In the genomic region with DNA sequence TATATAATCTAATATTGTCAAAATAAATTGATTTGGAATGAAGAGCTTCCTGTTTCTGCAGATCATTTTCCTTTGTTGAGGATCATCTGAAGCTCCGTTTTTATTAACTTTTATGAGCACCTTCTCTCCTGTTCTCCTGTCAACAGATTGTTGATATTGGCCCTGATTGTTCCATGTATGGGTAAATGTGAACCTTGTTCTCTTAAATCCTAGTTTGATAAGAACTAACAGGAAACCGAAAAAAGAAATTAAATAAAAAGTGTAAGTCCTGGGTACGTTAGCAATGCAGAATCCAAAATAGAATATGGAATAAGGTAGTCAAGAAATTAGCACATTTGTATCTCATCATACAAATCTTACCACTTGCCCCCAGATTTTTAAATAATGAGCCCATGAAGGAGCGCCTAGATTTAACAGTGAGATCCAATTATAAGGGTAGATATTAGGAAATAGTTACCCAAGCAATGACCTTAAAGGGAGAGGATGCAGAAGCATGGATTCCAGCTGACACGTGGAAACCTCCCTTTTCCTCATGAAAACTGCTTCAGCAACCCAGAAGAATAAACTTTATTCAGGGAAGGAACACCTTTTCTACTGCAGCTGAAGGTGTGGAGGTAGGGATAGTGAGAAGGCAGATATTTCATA, we compare ENCODE assay signal across 31 cellular contexts.
"Had no signal": no experiment of that assay in that cellular context is flagged by ENCODE, and none has a peak within 500 bp of the region (broad histone marks: within the 10 kb centered on the region; RNA-seq: fewer than 3 reads in every experiment).

No MANE protein-coding gene starts in this region.

- H3K36me3 Mint-ChIP-seq: activated CD4-positive, alpha-beta memory T cell treated with anti-CD3 and anti-CD28 coated beads for 36 hours; activated CD8-positive, alpha-beta memory T cell treated with anti-CD3 and anti-CD28 coated beads, Interleukin-2, amount 10 ng/mL, durations not matched to agents 7 days and 5 days; activated naive CD4-positive, alpha-beta T cell treated with anti-CD3 and anti-CD28 coated beads, Interleukin-2, amount 50 U/mL, for 24 hours; activated naive CD8-positive, alpha-beta T cell treated with anti-CD3 and anti-CD28 coated beads for 36 hours; WTC11 had no signal

- H3K36me3 ChIP-seq: adrenal gland, esophagus muscularis mucosa, gastrocnemius medialis had no signal

- H3K4me1 Mint-ChIP-seq: activated CD4-positive, alpha-beta T cell treated with anti-CD3 and anti-CD28 coated beads, Interleukin-2, amount 10 ng/mL, durations not matched to agents 24 days and 14 days; activated CD8-positive, alpha-beta memory T cell treated with anti-CD3 and anti-CD28 coated beads, Interleukin-2, amount 10 ng/mL, durations not matched to agents 7 days and 5 days; activated naive CD4-positive, alpha-beta T cell treated with anti-CD3 and anti-CD28 coated beads, Interleukin-2, amount 50 U/mL, for 24 hours; activated naive CD8-positive, alpha-beta T cell treated with anti-CD3 and anti-CD28 coated beads, Interleukin-2, amount 50 U/mL, for 24 hours had no signal

- H3K27me3 Mint-ChIP-seq: activated CD4-positive, alpha-beta memory T cell treated with anti-CD3 and anti-CD28 coated beads for 36 hours; activated naive CD4-positive, alpha-beta T cell treated with anti-CD3 and anti-CD28 coated beads, Interleukin-2, amount 50 U/mL, for 24 hours; activated naive CD8-positive, alpha-beta T cell treated with anti-CD3 and anti-CD28 coated beads for 36 hours had no signal

- H3K4me1 ChIP-seq: adrenal gland, body of pancreas, foreskin keratinocyte had no signal

- H3K9me3 Mint-ChIP-seq: activated CD4-positive, alpha-beta memory T cell treated with anti-CD3 and anti-CD28 coated beads for 36 hours; activated CD4-positive, alpha-beta T cell treated with anti-CD3 and anti-CD28 coated beads, Interleukin-2, amount 10 ng/mL, durations not matched to agents 24 days and 14 days; activated naive CD4-positive, alpha-beta T cell treated with anti-CD3 and anti-CD28 coated beads for 36 hours; activated naive CD4-positive, alpha-beta T cell treated with anti-CD3 and anti-CD28 coated beads, Interleukin-2, amount 50 U/mL, for 24 hours; activated naive CD8-positive, alpha-beta T cell treated with anti-CD3 and anti-CD28 coated beads for 36 hours; activated naive CD8-positive, alpha-beta T cell treated with anti-CD3 and anti-CD28 coated beads, Interleukin-2, amount 50 U/mL, for 24 hours; activated T-helper 1 cell treated with anti-CD3 and anti-CD28 coated beads, Interleukin-12 subunit alpha, Interleukin-12 subunit beta, Interleukin-2, Interleukin-4 antibody, amounts not matched to agents 30 ng/mL and 10 ng/mL and 1 ng/mL, durations not matched to agents 14 hours and 24 hours and 36 hours; activated T-helper 2 cell treated with anti-CD3 and anti-CD28 coated beads, Interferon-gamma antibody, Interleukin-2, Interleukin-4, amounts not matched to agents 10 μg/mL and 5 μg/mL and 100 μg/mL, durations not matched to agents 14 hours and 24 hours and 36 hours; effector memory CD8-positive, alpha-beta T cell; WTC11 had no signal

- DNase-seq: activated CD4-positive, alpha-beta memory T cell treated with anti-CD3 and anti-CD28 coated beads for 36 hours; activated CD4-positive, alpha-beta T cell treated with anti-CD3 and anti-CD28 coated beads for 1 hour; activated CD4-positive, alpha-beta T cell treated with anti-CD3 and anti-CD28 coated beads, Interleukin-2, amount 10 ng/mL, durations not matched to agents 24 days and 14 days; activated CD8-positive, alpha-beta memory T cell treated with anti-CD3 and anti-CD28 coated beads, Interleukin-2, amount 10 ng/mL, durations not matched to agents 7 days and 5 days; activated CD8-positive, alpha-beta memory T cell treated with anti-CD3 and anti-CD28 coated beads, Interleukin-2, amount 50 U/mL, for 4 hours; activated CD8-positive, alpha-beta T cell treated with anti-CD3 and anti-CD28 coated beads, Interleukin-2, amount 10 ng/mL, durations not matched to agents 7 days and 5 days; activated effector memory CD4-positive, alpha-beta T cell treated with anti-CD3 and anti-CD28 coated beads, Interleukin-2, amount 50 U/mL, for 16 hours; activated naive CD4-positive, alpha-beta T cell treated with anti-CD3 and anti-CD28 coated beads for 36 hours; activated naive CD8-positive, alpha-beta T cell treated with anti-CD3 and anti-CD28 coated beads for 36 hours; activated naive CD8-positive, alpha-beta T cell treated with anti-CD3 and anti-CD28 coated beads, Interleukin-2, amount 50 U/mL, for 24 hours; activated T-cell treated with anti-CD3 and anti-CD28 coated beads, Interleukin-2, amount 50 U/mL, for 1 hour; activated T-cell treated with anti-CD3 and anti-CD28 coated beads, Interleukin-2, amount 50 U/mL, for 48 hours; adrenal gland; amygdala; aorta; caudate nucleus; cortex of kidney; dermis blood vessel endothelial cell; effector CD4-positive, alpha-beta T cell; effector memory CD8-positive, alpha-beta T cell; erythroblast; gastrocnemius medialis; T-helper 2 cell had no signal

- H3K27ac ChIP-seq: adrenal gland, body of pancreas, esophagus muscularis mucosa, foreskin keratinocyte, gastrocnemius medialis had no signal

- H3K27me3 ChIP-seq: adrenal gland, body of pancreas, esophagus muscularis mucosa, foreskin keratinocyte, gastrocnemius medialis had no signal

- H3K9me3 ChIP-seq: adrenal gland, body of pancreas, esophagus muscularis mucosa, gastrocnemius medialis had no signal

- ATAC-seq: activated CD8-positive, alpha-beta memory T cell treated with anti-CD3 and anti-CD28 coated beads, Interleukin-2, amount 10 ng/mL, durations not matched to agents 7 days and 5 days; activated CD8-positive, alpha-beta T cell treated with anti-CD3 and anti-CD28 coated beads, Interleukin-2, amount 10 ng/mL, durations not matched to agents 7 days and 5 days; activated naive CD8-positive, alpha-beta T cell treated with anti-CD3 and anti-CD28 coated beads, Interleukin-2, amount 50 U/mL, for 24 hours; body of pancreas; effector memory CD8-positive, alpha-beta T cell; foreskin keratinocyte; gastrocnemius medialis; WTC11 had no signal

- FAIRE-seq: colon had no signal

- H3K27ac Mint-ChIP-seq: activated CD4-positive, alpha-beta memory T cell treated with anti-CD3 and anti-CD28 coated beads for 36 hours; activated CD4-positive, alpha-beta T cell treated with anti-CD3 and anti-CD28 coated beads, Interleukin-2, amount 10 ng/mL, durations not matched to agents 24 days and 14 days; activated CD8-positive, alpha-beta memory T cell treated with anti-CD3 and anti-CD28 coated beads, Interleukin-2, amount 10 ng/mL, durations not matched to agents 7 days and 5 days; activated CD8-positive, alpha-beta T cell treated with anti-CD3 and anti-CD28 coated beads, Interleukin-2, amount 10 ng/mL, durations not matched to agents 7 days and 5 days; activated naive CD4-positive, alpha-beta T cell treated with anti-CD3 and anti-CD28 coated beads for 36 hours; activated naive CD4-positive, alpha-beta T cell treated with anti-CD3 and anti-CD28 coated beads, Interleukin-2, amount 50 U/mL, for 24 hours; activated naive CD8-positive, alpha-beta T cell treated with anti-CD3 and anti-CD28 coated beads for 36 hours; activated naive CD8-positive, alpha-beta T cell treated with anti-CD3 and anti-CD28 coated beads, Interleukin-2, amount 50 U/mL, for 24 hours; activated T-helper 1 cell treated with anti-CD3 and anti-CD28 coated beads, Interleukin-12 subunit alpha, Interleukin-12 subunit beta, Interleukin-2, Interleukin-4 antibody, amounts not matched to agents 30 ng/mL and 10 ng/mL and 1 ng/mL, durations not matched to agents 14 hours and 24 hours and 36 hours; activated T-helper 2 cell treated with anti-CD3 and anti-CD28 coated beads, Interferon-gamma antibody, Interleukin-2, Interleukin-4, amounts not matched to agents 10 μg/mL and 5 μg/mL and 100 μg/mL, durations not matched to agents 14 hours and 24 hours and 36 hours; effector memory CD8-positive, alpha-beta T cell; WTC11 had no signal

- H3K4me3 ChIP-seq: adrenal gland, body of pancreas, esophagus muscularis mucosa, gastrocnemius medialis had no signal

- H3K4me3 Mint-ChIP-seq: activated CD4-positive, alpha-beta memory T cell treated with anti-CD3 and anti-CD28 coated beads for 36 hours; activated CD4-positive, alpha-beta T cell treated with anti-CD3 and anti-CD28 coated beads, Interleukin-2, amount 10 ng/mL, durations not matched to agents 24 days and 14 days; activated CD8-positive, alpha-beta memory T cell treated with anti-CD3 and anti-CD28 coated beads, Interleukin-2, amount 10 ng/mL, durations not matched to agents 7 days and 5 days; activated CD8-positive, alpha-beta T cell treated with anti-CD3 and anti-CD28 coated beads, Interleukin-2, amount 10 ng/mL, durations not matched to agents 7 days and 5 days; activated naive CD4-positive, alpha-beta T cell treated with anti-CD3 and anti-CD28 coated beads for 36 hours; activated naive CD4-positive, alpha-beta T cell treated with anti-CD3 and anti-CD28 coated beads, Interleukin-2, amount 50 U/mL, for 24 hours; activated naive CD8-positive, alpha-beta T cell treated with anti-CD3 and anti-CD28 coated beads for 36 hours; activated naive CD8-positive, alpha-beta T cell treated with anti-CD3 and anti-CD28 coated beads, Interleukin-2, amount 50 U/mL, for 24 hours; activated T-helper 1 cell treated with anti-CD3 and anti-CD28 coated beads, Interleukin-12 subunit alpha, Interleukin-12 subunit beta, Interleukin-2, Interleukin-4 antibody, amounts not matched to agents 30 ng/mL and 10 ng/mL and 1 ng/mL, durations not matched to agents 14 hours and 24 hours and 36 hours; effector memory CD8-positive, alpha-beta T cell; WTC11 had no signal
